24 cellular contexts compared by ENCODE assay signal in genomic region chr17:42690596-42690995, GRCh38. TPM values are rescaled to one million over a fixed set of nuclear protein-coding genes. Genes with fewer than 3 reads are reported as not detected.
"Had no signal": no experiment of that assay in that cellular context is flagged by ENCODE, and none has a peak within 500 bp of the region (broad histone marks: within the 10 kb centered on the region; RNA-seq: fewer than 3 reads in every experiment).

No MANE protein-coding gene starts in this region.

- H2AFZ ChIP-seq: neural progenitor cell had no signal

- H3K27me3 Mint-ChIP-seq: memory B cell had no signal

- H3K27me3 ChIP-seq: dorsolateral prefrontal cortex, neural progenitor cell, pancreas, suprapubic skin, thyroid gland, upper lobe of left lung, uterus had no signal

- ATAC-seq: esophagus mucosa, left lobe of liver, lower lobe of right lung, natural killer cell, pancreas, sciatic nerve had no signal

- H3K4me3 ChIP-seq: coronary artery, dorsolateral prefrontal cortex, lower lobe of right lung, neural progenitor cell, pancreas, spleen, suprapubic skin, thyroid gland, upper lobe of left lung, uterus had no signal

- H3K27ac Mint-ChIP-seq: memory B cell, mesothelial cell of epicardium, natural killer cell, neural progenitor cell, progenitor cell of endocrine pancreas had no signal

- H3K9me3 ChIP-seq: lower lobe of right lung, pancreas, spleen, suprapubic skin, thyroid gland, upper lobe of left lung, uterus had no signal

- H3K27ac ChIP-seq: coronary artery, lower lobe of right lung, neural progenitor cell, pancreas, spleen, suprapubic skin, thyroid gland, upper lobe of left lung, uterus had no signal

- H3K4me2 ChIP-seq: neural progenitor cell had no signal

- H3K4me1 ChIP-seq: lower lobe of right lung, neural progenitor cell, pancreas, spleen, suprapubic skin, thyroid gland, upper lobe of left lung, uterus had no signal

- DNase-seq: dorsolateral prefrontal cortex; effector CD8-positive, alpha-beta T cell; islet precursor cell; lower lobe of right lung; natural killer cell; nucleus accumbens; spleen; stimulated activated CD4-positive, alpha-beta T cell treated with anti-CD3 and anti-CD28 coated beads, Interleukin-15, amount 100 ng/mL, for 24 hours; stimulated activated CD4-positive, alpha-beta T cell treated with anti-CD3 and anti-CD28 coated beads, Interleukin-1b, Interleukin-23, amount 100 ng/mL, for 48 hours; stimulated activated CD4-positive, alpha-beta T cell treated with anti-CD3 and anti-CD28 coated beads, Interleukin-4, amount 100 ng/mL, for 4 hours; stimulated activated naive CD4-positive, alpha-beta T cell treated with Interleukin-2 at 50 U/mL for 16 hours; thyroid gland; upper lobe of left lung; uterus had no signal

- H3K9me3 Mint-ChIP-seq: memory B cell, mesothelial cell of epicardium, natural killer cell, neural progenitor cell had no signal

- H3K36me3 ChIP-seq: neural progenitor cell, pancreas, thyroid gland, uterus had no signal

- H3K4me1 Mint-ChIP-seq: memory B cell, mesothelial cell of epicardium, natural killer cell had no signal

- H3K36me3 Mint-ChIP-seq: natural killer cell had no signal

- H3K9ac ChIP-seq: neural progenitor cell had no signal

- H3K4me3 Mint-ChIP-seq: memory B cell, mesothelial cell of epicardium, natural killer cell, neural progenitor cell had no signal

RNA-seq across cellular contexts. Expression of gene CCR10, which starts 9.0 kb away (rescaled TPM):
- total RNA-seq: esophagus mucosa had no signal
